In the genomic region with DNA sequence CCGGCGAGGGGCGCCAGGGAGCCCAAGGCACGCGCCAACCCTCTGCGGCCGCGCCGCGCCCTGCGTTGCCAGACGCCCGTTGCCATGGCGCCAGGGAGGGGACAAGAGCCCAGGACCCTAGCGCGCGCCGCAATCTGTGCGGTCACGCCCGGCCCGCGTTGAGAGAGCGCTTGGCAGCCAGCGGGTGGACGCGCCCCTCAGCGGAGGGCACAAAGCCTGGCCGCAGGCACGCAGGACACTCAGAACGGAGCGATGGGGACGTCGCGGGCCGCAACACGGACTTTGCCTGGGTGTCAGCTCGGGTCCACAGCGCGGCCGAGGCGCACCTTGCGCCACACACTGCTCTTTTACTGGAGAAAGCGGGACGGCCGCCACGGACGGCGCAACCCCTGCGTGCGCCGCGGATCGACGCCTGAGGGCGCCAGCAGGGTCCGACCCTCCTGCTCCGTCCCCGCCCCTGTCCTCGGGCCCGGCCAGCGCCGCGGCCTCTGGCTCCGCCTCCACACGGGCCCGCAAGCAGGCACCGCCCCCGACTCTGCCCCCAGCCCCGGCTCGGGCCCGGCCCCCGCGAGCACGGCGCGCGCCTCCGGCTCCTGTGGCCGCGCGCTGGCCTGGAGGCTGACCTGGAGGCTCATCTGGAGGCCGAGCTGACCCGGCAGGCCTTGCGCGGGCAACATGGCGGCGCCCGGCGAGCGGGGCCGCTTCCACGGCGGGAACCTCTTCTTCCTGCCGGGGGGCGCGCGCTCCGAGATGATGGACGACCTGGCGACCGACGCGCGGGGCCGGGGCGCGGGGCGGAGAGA, we compare ENCODE assay signal across 8 cellular contexts. TPM values are rescaled to one million over a fixed set of nuclear protein-coding genes. Genes with fewer than 3 reads are reported as not detected.
DNase-seq lines count a peak whose midpoint lies in the region; ATAC-seq and TF ChIP-seq lines count a peak whose summit lies in the region.

A gene (plus strand): TSS at position 650 of the 803 bp plus-strand sequence. CDS start 26 bp downstream, at position 676.

- DNase-seq in COR-L47 (lab: John Stamatoyannopoulos, UW), result peak; percentile 92
- peak; percentile 70 to 89 for DNase-seq in NCI-H526 (lab: John Stamatoyannopoulos, UW)
- DNase-seq in activated CD4-positive, alpha-beta memory T cell treated with anti-CD3 and anti-CD28 coated beads for 36 hours, result peak; percentile 88
- peak in 2 of 3 experiments; percentile 47 to 63 for DNase-seq in effector memory CD8-positive, alpha-beta T cell
- DNase-seq in lung (ENCODE audit: low spot score), result peak; percentile 89
- DNase-seq in stimulated activated CD8-positive, alpha-beta memory T cell treated with anti-CD3 and anti-CD28 coated beads, Interleukin-4, amount 100 ng/mL, for 24 hours (ENCODE audit: low read depth), result peak; percentile 65

- H3K9me3 ChIP-seq in lung (ENCODE audit: control insufficient read depth in 2 of 2, insufficient read depth in 1 of 2, low read length in 1 of 2), result peaks cover 0 to 2% of the 10 kb centered on the region in 2 donors

- ATAC-seq in GM19395 (IDR thresholded peaks at IDR 0.05; ENCODE audit: unreplicated experiment) (peak; percentile 70), HG03469 (IDR thresholded peaks at IDR 0.05; ENCODE audit: unreplicated experiment) (peak; percentile 38), lung (ENCODE audit: insufficient read depth, low FRiP score) (peak; percentile 93)
- ATAC-seq in effector memory CD8-positive, alpha-beta T cell (replicated peaks), result peak; percentile 77

- H3K27me3 Mint-ChIP-seq in activated CD4-positive, alpha-beta memory T cell treated with anti-CD3 and anti-CD28 coated beads for 36 hours, result peaks cover 28% of the 10 kb centered on the region
- peaks cover under 1 to 39% of the 10 kb centered on the region in 2 donors for H3K27me3 Mint-ChIP-seq in effector memory CD8-positive, alpha-beta T cell

- WGBS in lung, 2 donors, result 0 to 1% methylated on average over 99 to 109 of the region's 109 CpGs

- peak within 1 kb of the TSS; percentile 81 for H3K4me3 Mint-ChIP-seq in activated CD4-positive, alpha-beta memory T cell treated with anti-CD3 and anti-CD28 coated beads for 36 hours
- H3K4me3 Mint-ChIP-seq in effector memory CD8-positive, alpha-beta T cell, result peak within 1 kb of the TSS; percentile 69 to 75

- H3K27me3 ChIP-seq in lung (ENCODE audit: control insufficient read depth, insufficient read depth), result no peaks in the 10 kb centered on the region

- CTCF ChIA-PET in activated CD4-positive, alpha-beta memory T cell treated with anti-CD3 and anti-CD28 coated beads for 36 hours (lab: Charles Lee), result interaction anchor here (0.6 to 2.4 kb wide), 4 partner anchors 19 to 25 kb away, joined by 3 to 15 read pairs (median 8); a partner anchor contains a TSS

- H3K27ac ChIP-seq in lung (ENCODE audit: low read depth in 1 of 2, low read length in 1 of 2), result peak within 1 kb of the TSS; percentile 65 to 94

- H3K9me3 Mint-ChIP-seq in activated CD4-positive, alpha-beta memory T cell treated with anti-CD3 and anti-CD28 coated beads for 36 hours, result no peaks in the 10 kb centered on the region
- H3K9me3 Mint-ChIP-seq in effector memory CD8-positive, alpha-beta T cell, result no peaks in the 10 kb centered on the region

- H3K4me1 Mint-ChIP-seq in activated CD4-positive, alpha-beta memory T cell treated with anti-CD3 and anti-CD28 coated beads for 36 hours (ENCODE audit: low read depth), result peaks cover 15% of the 10 kb centered on the region
- H3K4me1 Mint-ChIP-seq in effector memory CD8-positive, alpha-beta T cell (ENCODE audit: low read depth in 2 of 2), result peaks cover 4 to 14% of the 10 kb centered on the region in 2 donors

- H3K36me3 ChIP-seq in lung (ENCODE audit: control insufficient read depth in 2 of 2, insufficient read depth in 2 of 2, low read length in 2 of 2), result peaks cover 0 to 15% of the 10 kb centered on the region in 2 donors

- H3K4me1 ChIP-seq in lung (ENCODE audit: control insufficient read depth in 2 of 2, insufficient read depth in 2 of 2, low read length in 2 of 2), result peaks cover 0 to 12% of the 10 kb centered on the region in 2 donors

- H3K4me3 ChIP-seq in lung, result peak within 1 kb of the TSS; percentile 73

- peak within 1 kb of the TSS; percentile 58 for H3K27ac Mint-ChIP-seq in activated CD4-positive, alpha-beta memory T cell treated with anti-CD3 and anti-CD28 coated beads for 36 hours
- H3K27ac Mint-ChIP-seq in effector memory CD8-positive, alpha-beta T cell, result peak within 1 kb of the TSS; percentile 63 to 81

- H3K36me3 Mint-ChIP-seq in activated CD4-positive, alpha-beta memory T cell treated with anti-CD3 and anti-CD28 coated beads for 36 hours, result peaks cover 7% of the 10 kb centered on the region
- peaks cover 11% of the 10 kb centered on the region for H3K36me3 Mint-ChIP-seq in effector memory CD8-positive, alpha-beta T cell (ENCODE audit: insufficient read depth)

- intact Hi-C loops in activated CD4-positive, alpha-beta memory T cell treated with anti-CD3 and anti-CD28 coated beads for 36 hours (cut with micrococcal nuclease), result loop anchor here (1.0 kb wide), 1 partner anchor 9 kb away; no protein-coding TSS in a partner anchor

- POLR2A ChIA-PET in activated CD4-positive, alpha-beta memory T cell treated with anti-CD3 and anti-CD28 coated beads for 36 hours (lab: Charles Lee), result interaction anchor here (1.9 to 3.6 kb wide), 3 partner anchors 12 to 23 kb away, joined by 8 to 22 read pairs (median 15); a partner anchor contains a TSS

- peak; percentile 40 for TF ChIP-seq CTCF in lung (IDR thresholded peaks at IDR 0.05; ENCODE audit: control extremely low read depth, extremely low read depth)

RNA-seq across cellular contexts. Expression of the gene that starts here (rescaled TPM):
- total RNA-seq in activated CD4-positive, alpha-beta memory T cell treated with anti-CD3 and anti-CD28 coated beads for 36 hours, result 10 to 100 TPM; 34.4 to 37.5 TPM
- 10 to 100 TPM in 1 of 2 donors, 1 to 10 TPM in 1; 7.4 to 32.6 TPM for total RNA-seq in lung
- polyA plus RNA-seq in lung, result 10 to 100 TPM; 18.6 to 63.5 TPM

Comparison
In these comparisons a context has a peak if more than half of its experiments do, and no peak if none do; other contexts are left out.
1. Peak in every context shown above with its lines: DNase-seq, ATAC-seq, H3K4me3 ChIP-seq and H3K27ac ChIP-seq.
2. ATAC-seq: peak in every context shown above with its lines; median percentile 93 in lung; 77 in effector memory CD8-positive, alpha-beta T cell; 70 in GM19395; 38 in HG03469.